1 cellular context compared by ENCODE assay signal in the genomic region with DNA sequence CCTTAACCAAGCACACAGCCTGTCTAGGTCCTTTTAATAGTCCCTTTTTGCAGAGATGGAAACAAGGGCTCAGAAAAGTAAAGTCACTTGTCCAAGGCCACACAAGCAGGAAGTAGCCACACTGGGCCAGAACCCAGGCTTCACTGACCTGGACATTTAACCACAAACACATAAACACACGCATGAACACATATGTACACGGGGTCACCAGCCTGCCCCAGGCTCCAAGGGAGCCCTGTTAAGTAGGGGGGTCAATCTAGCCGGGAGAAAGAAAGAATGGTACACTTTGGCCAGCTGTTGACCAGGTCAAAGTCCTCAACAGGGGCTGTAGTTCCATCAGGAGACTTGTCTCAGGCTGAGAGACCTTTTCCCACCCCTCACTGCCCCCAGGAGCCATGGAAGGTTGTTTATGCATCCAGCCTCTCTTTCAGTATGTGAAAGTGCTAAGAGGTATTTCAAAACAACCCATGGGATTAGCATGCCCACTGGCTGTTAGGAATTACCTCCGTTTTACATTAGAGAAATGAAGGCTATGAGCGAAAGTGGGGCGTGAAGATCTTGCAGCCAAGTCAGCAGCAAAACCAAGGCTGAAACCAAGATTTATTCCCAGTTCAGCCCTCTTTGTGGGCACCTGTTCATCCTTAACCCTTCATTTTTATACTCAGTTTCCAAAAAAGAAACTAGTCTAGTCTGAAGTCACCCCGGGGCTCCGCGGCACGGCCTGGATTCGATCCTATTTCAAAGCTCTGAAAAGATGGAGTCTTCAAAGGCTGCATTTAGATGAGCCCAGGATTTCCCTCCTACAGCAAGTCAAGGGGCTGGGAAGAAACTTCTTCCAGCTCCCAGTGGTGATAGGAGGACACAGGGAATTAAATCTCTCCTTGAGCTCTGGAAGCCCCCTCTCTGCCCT.
TF ChIP-seq lines count a peak whose summit lies in the region.

No MANE protein-coding gene starts in this region.

TF ChIP-seq in HepG2, 621 proteins besides CTCF, POLR2A, EP300 and RAD21 (continued from another document and continues in another):
- TF ChIP-seq, protein P1, sequence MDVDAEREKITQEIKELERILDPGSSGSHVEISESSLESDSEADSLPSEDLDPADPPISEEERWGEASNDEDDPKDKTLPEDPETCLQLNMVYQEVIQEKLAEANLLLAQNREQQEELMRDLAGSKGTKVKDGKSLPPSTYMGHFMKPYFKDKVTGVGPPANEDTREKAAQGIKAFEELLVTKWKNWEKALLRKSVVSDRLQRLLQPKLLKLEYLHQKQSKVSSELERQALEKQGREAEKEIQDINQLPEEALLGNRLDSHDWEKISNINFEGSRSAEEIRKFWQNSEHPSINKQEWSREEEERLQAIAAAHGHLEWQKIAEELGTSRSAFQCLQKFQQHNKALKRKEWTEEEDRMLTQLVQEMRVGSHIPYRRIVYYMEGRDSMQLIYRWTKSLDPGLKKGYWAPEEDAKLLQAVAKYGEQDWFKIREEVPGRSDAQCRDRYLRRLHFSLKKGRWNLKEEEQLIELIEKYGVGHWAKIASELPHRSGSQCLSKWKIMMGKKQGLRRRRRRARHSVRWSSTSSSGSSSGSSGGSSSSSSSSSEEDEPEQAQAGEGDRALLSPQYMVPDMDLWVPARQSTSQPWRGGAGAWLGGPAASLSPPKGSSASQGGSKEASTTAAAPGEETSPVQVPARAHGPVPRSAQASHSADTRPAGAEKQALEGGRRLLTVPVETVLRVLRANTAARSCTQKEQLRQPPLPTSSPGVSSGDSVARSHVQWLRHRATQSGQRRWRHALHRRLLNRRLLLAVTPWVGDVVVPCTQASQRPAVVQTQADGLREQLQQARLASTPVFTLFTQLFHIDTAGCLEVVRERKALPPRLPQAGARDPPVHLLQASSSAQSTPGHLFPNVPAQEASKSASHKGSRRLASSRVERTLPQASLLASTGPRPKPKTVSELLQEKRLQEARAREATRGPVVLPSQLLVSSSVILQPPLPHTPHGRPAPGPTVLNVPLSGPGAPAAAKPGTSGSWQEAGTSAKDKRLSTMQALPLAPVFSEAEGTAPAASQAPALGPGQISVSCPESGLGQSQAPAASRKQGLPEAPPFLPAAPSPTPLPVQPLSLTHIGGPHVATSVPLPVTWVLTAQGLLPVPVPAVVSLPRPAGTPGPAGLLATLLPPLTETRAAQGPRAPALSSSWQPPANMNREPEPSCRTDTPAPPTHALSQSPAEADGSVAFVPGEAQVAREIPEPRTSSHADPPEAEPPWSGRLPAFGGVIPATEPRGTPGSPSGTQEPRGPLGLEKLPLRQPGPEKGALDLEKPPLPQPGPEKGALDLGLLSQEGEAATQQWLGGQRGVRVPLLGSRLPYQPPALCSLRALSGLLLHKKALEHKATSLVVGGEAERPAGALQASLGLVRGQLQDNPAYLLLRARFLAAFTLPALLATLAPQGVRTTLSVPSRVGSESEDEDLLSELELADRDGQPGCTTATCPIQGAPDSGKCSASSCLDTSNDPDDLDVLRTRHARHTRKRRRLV (CRISPR knock-in tag; IDR thresholded peaks at IDR 0.05) = no peak
- TF ChIP-seq, protein P2, sequence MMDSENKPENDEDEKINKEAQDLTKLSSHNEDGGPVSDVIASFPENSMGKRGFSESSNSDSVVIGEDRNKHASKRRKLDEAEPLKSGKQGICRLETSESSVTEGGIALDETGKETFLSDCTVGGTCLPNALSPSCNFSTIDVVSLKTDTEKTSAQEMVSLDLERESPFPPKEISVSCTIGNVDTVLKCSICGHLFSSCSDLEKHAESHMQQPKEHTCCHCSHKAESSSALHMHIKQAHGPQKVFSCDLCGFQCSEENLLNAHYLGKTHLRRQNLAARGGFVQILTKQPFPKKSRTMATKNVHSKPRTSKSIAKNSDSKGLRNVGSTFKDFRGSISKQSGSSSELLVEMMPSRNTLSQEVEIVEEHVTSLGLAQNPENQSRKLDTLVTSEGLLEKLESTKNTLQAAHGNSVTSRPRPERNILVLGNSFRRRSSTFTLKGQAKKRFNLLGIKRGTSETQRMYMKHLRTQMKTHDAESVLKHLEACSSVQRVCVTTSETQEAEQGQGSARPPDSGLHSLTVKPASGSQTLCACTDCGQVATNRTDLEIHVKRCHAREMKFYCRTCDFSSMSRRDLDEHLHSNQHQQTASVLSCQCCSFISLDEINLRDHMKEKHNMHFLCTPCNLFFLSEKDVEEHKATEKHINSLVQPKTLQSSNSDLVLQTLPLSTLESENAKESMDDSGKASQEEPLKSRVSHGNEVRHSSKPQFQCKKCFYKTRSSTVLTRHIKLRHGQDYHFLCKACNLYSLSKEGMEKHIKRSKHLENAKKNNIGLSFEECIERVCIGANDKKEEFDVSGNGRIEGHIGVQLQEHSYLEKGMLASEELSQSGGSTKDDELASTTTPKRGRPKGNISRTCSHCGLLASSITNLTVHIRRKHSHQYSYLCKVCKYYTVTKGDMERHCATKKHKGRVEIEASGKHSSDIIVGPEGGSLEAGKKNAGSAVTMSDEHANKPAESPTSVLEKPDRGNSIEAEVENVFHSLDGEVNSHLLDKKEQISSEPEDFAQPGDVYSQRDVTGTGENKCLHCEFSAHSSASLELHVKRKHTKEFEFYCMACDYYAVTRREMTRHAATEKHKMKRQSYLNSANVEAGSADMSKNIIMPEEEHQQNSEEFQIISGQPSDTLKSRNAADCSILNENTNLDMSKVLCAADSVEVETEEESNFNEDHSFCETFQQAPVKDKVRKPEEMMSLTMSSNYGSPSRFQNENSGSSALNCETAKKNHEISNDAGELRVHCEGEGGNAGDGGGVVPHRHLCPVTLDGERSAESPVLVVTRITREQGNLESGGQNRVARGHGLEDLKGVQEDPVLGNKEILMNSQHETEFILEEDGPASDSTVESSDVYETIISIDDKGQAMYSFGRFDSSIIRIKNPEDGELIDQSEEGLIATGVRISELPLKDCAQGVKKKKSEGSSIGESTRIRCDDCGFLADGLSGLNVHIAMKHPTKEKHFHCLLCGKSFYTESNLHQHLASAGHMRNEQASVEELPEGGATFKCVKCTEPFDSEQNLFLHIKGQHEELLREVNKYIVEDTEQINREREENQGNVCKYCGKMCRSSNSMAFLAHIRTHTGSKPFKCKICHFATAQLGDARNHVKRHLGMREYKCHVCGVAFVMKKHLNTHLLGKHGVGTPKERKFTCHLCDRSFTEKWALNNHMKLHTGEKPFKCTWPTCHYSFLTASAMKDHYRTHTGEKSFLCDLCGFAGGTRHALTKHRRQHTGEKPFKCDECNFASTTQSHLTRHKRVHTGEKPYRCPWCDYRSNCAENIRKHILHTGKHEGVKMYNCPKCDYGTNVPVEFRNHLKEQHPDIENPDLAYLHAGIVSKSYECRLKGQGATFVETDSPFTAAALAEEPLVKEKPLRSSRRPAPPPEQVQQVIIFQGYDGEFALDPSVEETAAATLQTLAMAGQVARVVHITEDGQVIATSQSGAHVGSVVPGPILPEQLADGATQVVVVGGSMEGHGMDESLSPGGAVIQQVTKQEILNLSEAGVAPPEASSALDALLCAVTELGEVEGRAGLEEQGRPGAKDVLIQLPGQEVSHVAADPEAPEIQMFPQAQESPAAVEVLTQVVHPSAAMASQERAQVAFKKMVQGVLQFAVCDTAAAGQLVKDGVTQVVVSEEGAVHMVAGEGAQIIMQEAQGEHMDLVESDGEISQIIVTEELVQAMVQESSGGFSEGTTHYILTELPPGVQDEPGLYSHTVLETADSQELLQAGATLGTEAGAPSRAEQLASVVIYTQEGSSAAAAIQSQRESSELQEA (CRISPR knock-in tag; IDR thresholded peaks at IDR 0.05; ENCODE audit: not compliant biosample characterization) = peak; percentile 48
- peak; percentile 43; the same call in 1 of the 2 replicates for TF ChIP-seq KMT2B (CRISPR knock-in tag; IDR thresholded peaks at IDR 0.05)
- no peak for TF ChIP-seq PCBP2 (optimal IDR thresholded peaks at IDR 0.05; ENCODE audit: low read depth, low read length, poor library complexity, severe bottlenecking)
- peak; percentile 46; the same call in 1 of the 2 replicates for TF ChIP-seq ZNF629 (CRISPR knock-in tag; conservative IDR thresholded peaks at IDR 0.05)
- TF ChIP-seq THRA (CRISPR knock-in tag; IDR thresholded peaks at IDR 0.05; ENCODE audit: borderline replicate concordance) = peak; percentile 49; the same call in 1 of the 2 replicates
- 0 out of 2 replicates have a peak, but pooled peaks have one; percentile 54 for TF ChIP-seq ZNF276 (CRISPR knock-in tag; IDR thresholded peaks at IDR 0.05; ENCODE audit: low read depth)
- 0 out of 2 replicates have a peak, but pooled peaks have one; percentile 53 for TF ChIP-seq KAT7 (CRISPR knock-in tag; IDR thresholded peaks at IDR 0.05; ENCODE audit: borderline replicate concordance)
- TF ChIP-seq ZNF33B (CRISPR knock-in tag; IDR thresholded peaks at IDR 0.05) = 0 out of 2 replicates have a peak, but pooled peaks have one; percentile 54
- TF ChIP-seq ZNF256 (CRISPR knock-in tag; conservative IDR thresholded peaks at IDR 0.05) = 0 out of 2 replicates have a peak, but pooled peaks have one; percentile 60
- peak; percentile 87 for TF ChIP-seq RARA (CRISPR knock-in tag; IDR thresholded peaks at IDR 0.05)
- 0 out of 2 replicates have a peak, but pooled peaks have one; percentile 17 for TF ChIP-seq ZBTB34 (CRISPR knock-in tag; IDR thresholded peaks at IDR 0.05)
- TF ChIP-seq ZNF747 (CRISPR knock-in tag; IDR thresholded peaks at IDR 0.05; ENCODE audit: borderline replicate concordance) = peak; percentile 77; the same call in 1 of the 2 replicates
- TF ChIP-seq ZNF580 (CRISPR knock-in tag; IDR thresholded peaks at IDR 0.05; ENCODE audit: borderline replicate concordance, low read depth) = peak; percentile 77
- no peak for TF ChIP-seq KDM2A (CRISPR knock-in tag; IDR thresholded peaks at IDR 0.05; ENCODE audit: borderline replicate concordance, low read depth)
- TF ChIP-seq GABPB1 (CRISPR knock-in tag; IDR thresholded peaks at IDR 0.05) = peak; percentile 20; the same call in 1 of the 2 replicates
- TF ChIP-seq EZH2 (conservative IDR thresholded peaks at IDR 0.05; ENCODE audit: low read depth, low read length) = no peak
- peak; percentile 68; the same call in 1 of the 2 replicates for TF ChIP-seq HDAC2 (CRISPR knock-in tag; IDR thresholded peaks at IDR 0.05)
- TF ChIP-seq HMGXB4 (CRISPR knock-in tag; IDR thresholded peaks at IDR 0.05; ENCODE audit: borderline replicate concordance in 1 of 2, low read depth in 1 of 2) = peak in 1 of 2 experiments; percentile 58; a peak in 1 of 4 replicates
- TF ChIP-seq ZNF703 (CRISPR knock-in tag; IDR thresholded peaks at IDR 0.05; ENCODE audit: borderline replicate concordance) = no peak
- peak; percentile 78; the same call in 1 of the 2 replicates for TF ChIP-seq TBX2 (CRISPR knock-in tag; IDR thresholded peaks at IDR 0.05; ENCODE audit: borderline replicate concordance)
- 0 out of 2 replicates have a peak, but pooled peaks have one; percentile 25 for TF ChIP-seq ZSCAN31 (CRISPR knock-in tag; IDR thresholded peaks at IDR 0.05; ENCODE audit: low read depth)
